8 cellular contexts compared by ENCODE assay signal in genomic region chr1:153610334-153611023, GRCh38. TPM values are rescaled to one million over a fixed set of nuclear protein-coding genes. Genes with fewer than 3 reads are reported as not detected.
DNase-seq lines count a peak whose midpoint lies in the region; ATAC-seq, FAIRE-seq and TF ChIP-seq lines count a peak whose summit lies in the region.
"Had no signal": no experiment of that assay in that cellular context is flagged by ENCODE, and none has a peak within 500 bp of the region (broad histone marks: within the 10 kb centered on the region; RNA-seq: fewer than 3 reads in every experiment).

No MANE protein-coding gene starts in this region.

- H3K4me3 ChIP-seq in K562 = no peak overlapping the region

- peaks cover 30 to 47% of the 10 kb centered on the region in 2 experiments for H3K4me1 ChIP-seq in K562 (replicated peaks in 1 of 2; ENCODE audit: control insufficient read depth in 2 of 2, insufficient read depth in 2 of 2, low read length in 2 of 2)

- DNase-seq in EL = peak; percentile 73
- peak in 2 of 4 experiments; percentile 50 for DNase-seq in K562 (ENCODE audit: extremely low read depth in 1 of 4, low spot score in 3 of 4)
- DNase-seq in GOT3 (lab: John Stamatoyannopoulos, UW) = no peak
- DNase-seq: activated CD8-positive, alpha-beta T cell treated with anti-CD3 and anti-CD28 coated beads for 36 hours; NCI-H187 had no signal

- H3K4me2 ChIP-seq in K562 (ENCODE audit: insufficient read depth, low read length) = peak overlapping the region; percentile 7; the same call in 1 of the 2 replicates

- H3K9me3 Mint-ChIP-seq in nephron = no peaks in the 10 kb centered on the region
- H3K9me3 Mint-ChIP-seq: activated CD8-positive, alpha-beta T cell treated with anti-CD3 and anti-CD28 coated beads for 36 hours had no signal

- WGBS in K562 (ENCODE audit: insufficient coverage, low coverage, missing lambda C conversion rate) = 42% methylated on average over 8 of the region's 10 CpGs

- no peak overlapping the region for H3K27ac ChIP-seq in K562 (ENCODE audit: extremely low read depth, low read depth, low read length)

- H3K36me3 Mint-ChIP-seq in nephron (ENCODE audit: low read depth) = peaks cover 4% of the 10 kb centered on the region

- H2AFZ ChIP-seq in K562 (ENCODE audit: low read depth, low read length) = peak overlapping the region; percentile 65

- H3K27me3 ChIP-seq in K562 (ENCODE audit: control insufficient read depth in 2 of 2, insufficient read depth in 2 of 2, low read length in 2 of 2) = no peaks in the 10 kb centered on the region

- POLR2A ChIA-PET in K562 (lab: Yijun Ruan, JAX) = interaction anchor here (1.1 to 4.1 kb wide), 2 partner anchors 9 to 17 kb away, joined by 3 to 23 read pairs; partner anchors contain the start of genes S100A1 and S100A13

- no peaks in the 10 kb centered on the region for H4K20me1 ChIP-seq in K562 (replicated peaks; ENCODE audit: control insufficient read depth, insufficient read depth, low read length)

- ATAC-seq in K562 (no peak), GM19395 (IDR thresholded peaks at IDR 0.05; ENCODE audit: unreplicated experiment) (no peak), HG03469 (IDR thresholded peaks at IDR 0.05; ENCODE audit: unreplicated experiment) (no peak)
- ATAC-seq: activated CD8-positive, alpha-beta T cell treated with anti-CD3 and anti-CD28 coated beads for 36 hours had no signal

- H3K9ac ChIP-seq in K562 (ENCODE audit: insufficient read depth in 1 of 2, low read depth in 2 of 2, low read length in 2 of 2) = peak overlapping the region in 1 of 2 experiments; percentile 79; a peak in 2 of 4 replicates

- no peak for TF ChIP-seq CTCF in K562 (IDR thresholded peaks at IDR 0.05 in 2 of 3, conservative IDR thresholded peaks at IDR 0.05 in 1 of 3; ENCODE audit: insufficient read depth in 2 of 3, low read depth in 1 of 3, low read length in 3 of 3)
- TF ChIP-seq CTCF in nephron (IDR thresholded peaks at IDR 0.05; ENCODE audit: unreplicated experiment in 3 of 3) = no peak

- no peaks in the 10 kb centered on the region for H3K36me3 ChIP-seq in K562 (ENCODE audit: control insufficient read depth, insufficient read depth, low read length)

- no peaks in the 10 kb centered on the region for H3K79me2 ChIP-seq in K562 (ENCODE audit: control insufficient read depth, insufficient read depth, low read length)

- in situ Hi-C loops in K562 (cut with MboI) = no loop called here

- peaks cover 62% of the 10 kb centered on the region for H3K4me1 Mint-ChIP-seq in nephron

- TF ChIP-seq EP300 in K562 (IDR thresholded peaks at IDR 0.05; ENCODE audit: low read length) = no peak

- H3K9me3 ChIP-seq in K562 (replicated peaks; ENCODE audit: control insufficient read depth, insufficient read depth, low read depth, low read length) = no peaks in the 10 kb centered on the region

- H3K27me3 Mint-ChIP-seq in nephron (ENCODE audit: low read depth) = no peaks in the 10 kb centered on the region
- H3K27me3 Mint-ChIP-seq: activated CD8-positive, alpha-beta T cell treated with anti-CD3 and anti-CD28 coated beads for 36 hours had no signal

- no peak for FAIRE-seq in K562 (lab: Jason Lieb, UNC)

- intact Hi-C loops in K562 (cut with micrococcal nuclease) = no loop called here

- peaks cover 6% of the 10 kb centered on the region for H3K9me1 ChIP-seq in K562 (ENCODE audit: control insufficient read depth, insufficient read depth, low read length)

- TF ChIP-seq POLR2A in K562 (conservative IDR thresholded peaks at IDR 0.05) = no peak

- peak overlapping the region in 1 of 3 experiments; percentile 81 for H3K4me3 Mint-ChIP-seq in nephron
- H3K4me3 Mint-ChIP-seq: activated CD8-positive, alpha-beta T cell treated with anti-CD3 and anti-CD28 coated beads for 36 hours had no signal

- CTCF ChIA-PET in K562 (lab: Yijun Ruan, JAX; ENCODE audit: low intra/inter-chr PET ratio) = no interaction called here

- H3K27ac Mint-ChIP-seq in nephron = peak overlapping the region; percentile 87 to 97 (median 92)
- H3K27ac Mint-ChIP-seq: activated CD8-positive, alpha-beta T cell treated with anti-CD3 and anti-CD28 coated beads for 36 hours had no signal

- BruUV-seq in K562 (replicated peaks; lab: Mats Ljungman, UMichigan) = no TSS peak

- no peak for TF ChIP-seq RAD21 in K562 (CRISPR knock-in tag; conservative IDR thresholded peaks at IDR 0.05 in 1 of 2, IDR thresholded peaks at IDR 0.05 in 1 of 2)

RNA-seq across cellular contexts. Expression of gene S100A16, which starts 2.5 kb away (rescaled TPM):
- 0.65 and 1.3 TPM in 2 replicates for total RNA-seq in K562 (2011; cell fraction: chromatin; rRNA removed; ENCODE audit: low replicate concordance)
- total RNA-seq in K562 (2011; cell fraction: nucleolus; rRNA removed) = 0.92 and 1.3 TPM in 2 replicates
- total RNA-seq in K562 (2011; cell fraction: nucleoplasm; rRNA removed) = 0.59 and 0.69 TPM in 2 replicates
- total RNA-seq in K562 (2014; rRNA removed) = 1.6 and 2.8 TPM in 2 replicates
- 1.4 and 2.4 TPM in 2 replicates for total RNA-seq in K562 (2014; rRNA removed; fragmentation: Illumina TruSeq; extraction: Trizol)
- 1.8 and 2.2 TPM in 2 replicates for total RNA-seq in K562 (2015; rRNA removed; fragmentation: Illumina TruSeq; extraction: Trizol)
- 3.2 and 4.3 TPM in 2 replicates for total RNA-seq in K562 (2021)
- 2.1 and 6.1 TPM in 2 replicates for polyA plus RNA-seq in K562 (2011; rRNA removed)
- 2.9 and 14.8 TPM in 2 replicates for polyA plus RNA-seq in K562 (2011; cell fraction: cytosol; rRNA removed)
- 0.81 and 4.1 TPM in 2 replicates for polyA plus RNA-seq in K562 (2011; cell fraction: nucleus; rRNA removed)
- polyA plus RNA-seq in K562 (2012) = 4.6 and 5.8 TPM in 2 replicates
- 4.8 and 6.1 TPM in 2 replicates for polyA plus RNA-seq in K562 (2014; fragmentation: Illumina TruSeq; extraction: Trizol)
- 1 to 10 TPM; 2.0 to 5.0 TPM for polyA plus RNA-seq in K562 (2014; fragmentation: Nextera tagmentation; extraction: Ambion mirVana)
- polyA plus RNA-seq in K562 (2014; rRNA removed) = 6.9 and 9.0 TPM in 2 replicates
- 0.63 and 1.3 TPM in 2 replicates for polyA minus RNA-seq in K562 (2011; rRNA and poly(A)+ RNA removed)
- polyA minus RNA-seq in K562 (2011; cell fraction: cytosol; rRNA and poly(A)+ RNA removed) = 5.4 and 6.1 TPM in 2 replicates
- polyA minus RNA-seq in K562 (2011; cell fraction: nucleus; rRNA and poly(A)+ RNA removed) = 0.33 and 1.9 TPM in 2 replicates
- total RNA-seq: activated CD8-positive, alpha-beta T cell treated with anti-CD3 and anti-CD28 coated beads for 36 hours had no signal

RNA-seq across cellular contexts. Expression of gene S100A14, which starts 5.6 kb away (rescaled TPM):
- 0.51 TPM in 1 of 2 replicates, not detected in the other for total RNA-seq in K562 (2011; cell fraction: chromatin; rRNA removed; ENCODE audit: low replicate concordance)
- total RNA-seq in K562 (2011; cell fraction: nucleolus; rRNA removed) = 1.5 TPM in 1 of 2 replicates, not detected in the other
- not detected in 2 replicates for total RNA-seq in K562 (2011; cell fraction: nucleoplasm; rRNA removed)
- total RNA-seq in K562 (2014; rRNA removed) (0.41 TPM in 1 of 2 replicates, not detected in the other), K562 (2014; rRNA removed; fragmentation: Illumina TruSeq; extraction: Trizol) (0.15 TPM in 1 of 2 replicates, not detected in the other), K562 (2015; rRNA removed; fragmentation: Illumina TruSeq; extraction: Trizol) (not detected in 2 replicates), K562 (2021) (0.24 and 0.25 TPM in 2 replicates)
- polyA plus RNA-seq in K562 (2011; rRNA removed) (0.24 TPM in 1 of 2 replicates, not detected in the other), K562 (2014; fragmentation: Illumina TruSeq; extraction: Trizol) (0.52 TPM in 1 of 2 replicates, not detected in the other), K562 (2014; fragmentation: Nextera tagmentation; extraction: Ambion mirVana) (under 1 TPM in 1 of 2 experiments, not detected in 1; 0.10 TPM), K562 (2014; rRNA removed) (0.59 and 0.64 TPM in 2 replicates)
- 0.07 and 0.21 TPM in 2 replicates for polyA plus RNA-seq in K562 (2011; cell fraction: cytosol; rRNA removed)
- polyA plus RNA-seq in K562 (2011; cell fraction: nucleus; rRNA removed) = 0.27 and 0.64 TPM in 2 replicates
- polyA plus RNA-seq in K562 (2012) = 0.15 and 0.20 TPM in 2 replicates
- polyA minus RNA-seq in K562 (2011; rRNA and poly(A)+ RNA removed) = 0.21 TPM in 1 of 2 replicates, not detected in the other
- polyA minus RNA-seq in K562 (2011; cell fraction: cytosol; rRNA and poly(A)+ RNA removed) = not detected in 2 replicates
- not detected in 2 replicates for polyA minus RNA-seq in K562 (2011; cell fraction: nucleus; rRNA and poly(A)+ RNA removed)
- total RNA-seq: activated CD8-positive, alpha-beta T cell treated with anti-CD3 and anti-CD28 coated beads for 36 hours had no signal

RNA-seq across cellular contexts. Expression of gene S100A13, which starts 16.8 kb away (rescaled TPM):
- total RNA-seq in K562 (2011; cell fraction: chromatin; rRNA removed; ENCODE audit: low replicate concordance) = 24.7 and 50.2 TPM in 2 replicates
- 28.6 and 31.2 TPM in 2 replicates for total RNA-seq in K562 (2011; cell fraction: nucleolus; rRNA removed)
- 27.3 and 31.8 TPM in 2 replicates for total RNA-seq in K562 (2011; cell fraction: nucleoplasm; rRNA removed)
- total RNA-seq in K562 (2014; rRNA removed) (48.8 and 58.0 TPM in 2 replicates), K562 (2014; rRNA removed; fragmentation: Illumina TruSeq; extraction: Trizol) (45.6 and 53.8 TPM in 2 replicates), K562 (2015; rRNA removed; fragmentation: Illumina TruSeq; extraction: Trizol) (46.5 and 49.2 TPM in 2 replicates), K562 (2021) (41.9 and 43.3 TPM in 2 replicates)
- polyA plus RNA-seq in K562 (2011; rRNA removed) (82.1 and 112 TPM in 2 replicates), K562 (2014; fragmentation: Illumina TruSeq; extraction: Trizol) (46.5 and 51.4 TPM in 2 replicates), K562 (2014; fragmentation: Nextera tagmentation; extraction: Ambion mirVana) (100 to 1,000 TPM; 128 to 129 TPM), K562 (2014; rRNA removed) (101 and 114 TPM in 2 replicates)
- 76.6 and 95.8 TPM in 2 replicates for polyA plus RNA-seq in K562 (2011; cell fraction: cytosol; rRNA removed)
- polyA plus RNA-seq in K562 (2011; cell fraction: nucleus; rRNA removed) = 77.0 and 81.9 TPM in 2 replicates
- 90.6 and 94.3 TPM in 2 replicates for polyA plus RNA-seq in K562 (2012)
- 26.7 and 43.1 TPM in 2 replicates for polyA minus RNA-seq in K562 (2011; rRNA and poly(A)+ RNA removed)
- polyA minus RNA-seq in K562 (2011; cell fraction: cytosol; rRNA and poly(A)+ RNA removed) = 9.8 and 13.9 TPM in 2 replicates
- 8.0 and 9.2 TPM in 2 replicates for polyA minus RNA-seq in K562 (2011; cell fraction: nucleus; rRNA and poly(A)+ RNA removed)

RNA-seq across cellular contexts. Expression of gene S100A1, which starts 17.8 kb away (rescaled TPM):
- total RNA-seq in K562 (2011; cell fraction: chromatin; rRNA removed; ENCODE audit: low replicate concordance) = 3.4 and 6.9 TPM in 2 replicates
- 4.8 and 6.3 TPM in 2 replicates for total RNA-seq in K562 (2011; cell fraction: nucleolus; rRNA removed)
- total RNA-seq in K562 (2011; cell fraction: nucleoplasm; rRNA removed) = 5.9 and 8.4 TPM in 2 replicates
- total RNA-seq in K562 (2014; rRNA removed) (16.1 and 22.4 TPM in 2 replicates), K562 (2014; rRNA removed; fragmentation: Illumina TruSeq; extraction: Trizol) (4.6 and 5.7 TPM in 2 replicates), K562 (2015; rRNA removed; fragmentation: Illumina TruSeq; extraction: Trizol) (7.9 TPM in 2 replicates), K562 (2021) (12.7 and 14.1 TPM in 2 replicates)
- polyA plus RNA-seq in K562 (2011; rRNA removed) (27.3 and 30.1 TPM in 2 replicates), K562 (2014; fragmentation: Illumina TruSeq; extraction: Trizol) (14.4 and 15.0 TPM in 2 replicates), K562 (2014; fragmentation: Nextera tagmentation; extraction: Ambion mirVana) (under 1 TPM; 0.44 to 0.53 TPM), K562 (2014; rRNA removed) (24.4 and 27.1 TPM in 2 replicates)
- 46.4 and 48.5 TPM in 2 replicates for polyA plus RNA-seq in K562 (2011; cell fraction: cytosol; rRNA removed)
- polyA plus RNA-seq in K562 (2011; cell fraction: nucleus; rRNA removed) = 10.6 and 11.0 TPM in 2 replicates
- polyA plus RNA-seq in K562 (2012) = 27.9 and 39.5 TPM in 2 replicates
- 12.5 and 25.6 TPM in 2 replicates for polyA minus RNA-seq in K562 (2011; rRNA and poly(A)+ RNA removed)
- 11.0 and 12.5 TPM in 2 replicates for polyA minus RNA-seq in K562 (2011; cell fraction: cytosol; rRNA and poly(A)+ RNA removed)
- polyA minus RNA-seq in K562 (2011; cell fraction: nucleus; rRNA and poly(A)+ RNA removed) = 2.2 and 4.4 TPM in 2 replicates
- total RNA-seq: activated CD8-positive, alpha-beta T cell treated with anti-CD3 and anti-CD28 coated beads for 36 hours had no signal

RNA-seq across cellular contexts. Expression of gene CHTOP, which starts 23.4 kb away (rescaled TPM):
- 128 and 182 TPM in 2 replicates for total RNA-seq in K562 (2011; cell fraction: chromatin; rRNA removed; ENCODE audit: low replicate concordance)
- 86.2 and 96.9 TPM in 2 replicates for total RNA-seq in K562 (2011; cell fraction: nucleolus; rRNA removed)
- total RNA-seq in K562 (2011; cell fraction: nucleoplasm; rRNA removed) = 171 and 245 TPM in 2 replicates
- total RNA-seq in K562 (2014; rRNA removed) (60.8 and 75.6 TPM in 2 replicates), K562 (2014; rRNA removed; fragmentation: Illumina TruSeq; extraction: Trizol) (53.0 and 54.8 TPM in 2 replicates), K562 (2015; rRNA removed; fragmentation: Illumina TruSeq; extraction: Trizol) (57.2 and 60.4 TPM in 2 replicates), K562 (2021) (79.2 and 79.6 TPM in 2 replicates)
- polyA plus RNA-seq in K562 (2011; rRNA removed) (82.7 and 91.8 TPM in 2 replicates), K562 (2014; fragmentation: Illumina TruSeq; extraction: Trizol) (68.2 and 68.3 TPM in 2 replicates), K562 (2014; fragmentation: Nextera tagmentation; extraction: Ambion mirVana) (10 to 100 TPM; 10.2 to 10.3 TPM), K562 (2014; rRNA removed) (87.8 and 94.0 TPM in 2 replicates)
- 56.0 and 71.7 TPM in 2 replicates for polyA plus RNA-seq in K562 (2011; cell fraction: cytosol; rRNA removed)
- 78.6 and 81.6 TPM in 2 replicates for polyA plus RNA-seq in K562 (2011; cell fraction: nucleus; rRNA removed)
- 59.7 and 63.1 TPM in 2 replicates for polyA plus RNA-seq in K562 (2012)
- 67.2 and 81.2 TPM in 2 replicates for polyA minus RNA-seq in K562 (2011; rRNA and poly(A)+ RNA removed)
- 25.4 and 25.8 TPM in 2 replicates for polyA minus RNA-seq in K562 (2011; cell fraction: cytosol; rRNA and poly(A)+ RNA removed)
- 61.4 and 84.9 TPM in 2 replicates for polyA minus RNA-seq in K562 (2011; cell fraction: nucleus; rRNA and poly(A)+ RNA removed)
